ENCODE assay signal across 13 cellular contexts in genomic region chr22:44419429-44419828, GRCh38.
"Had no signal": no experiment of that assay in that cellular context is flagged by ENCODE, and none has a peak within 500 bp of the region (broad histone marks: within the 10 kb centered on the region; RNA-seq: fewer than 3 reads in every experiment).

No MANE protein-coding gene starts in this region.

- H3K4me1 ChIP-seq: prostate gland, suprapubic skin had no signal

- H3K27ac ChIP-seq: coronary artery, prostate gland, suprapubic skin had no signal

- H3K4me3 ChIP-seq: coronary artery, prostate gland, smooth muscle cell, suprapubic skin had no signal

- H3K9me3 ChIP-seq: prostate gland had no signal

- ATAC-seq: left lobe of liver, right cardiac atrium had no signal

- H3K36me3 ChIP-seq: prostate gland, suprapubic skin had no signal

- DNase-seq: activated CD4-positive, alpha-beta T cell treated with anti-CD3 and anti-CD28 coated beads for 4 hours; activated CD8-positive, alpha-beta memory T cell treated with anti-CD3 and anti-CD28 coated beads, Interleukin-2, amount 50 U/mL, for 48 hours; activated naive CD4-positive, alpha-beta T cell treated with Interleukin-2 at 50 U/mL for 16 hours; activated T-cell treated with anti-CD3 and anti-CD28 coated beads, Interleukin-2, amount 50 U/mL, for 72 hours; caudate nucleus; islet precursor cell; right cardiac atrium; T-helper 2 cell had no signal
